8 cellular contexts compared by ENCODE assay signal in the genomic region with DNA sequence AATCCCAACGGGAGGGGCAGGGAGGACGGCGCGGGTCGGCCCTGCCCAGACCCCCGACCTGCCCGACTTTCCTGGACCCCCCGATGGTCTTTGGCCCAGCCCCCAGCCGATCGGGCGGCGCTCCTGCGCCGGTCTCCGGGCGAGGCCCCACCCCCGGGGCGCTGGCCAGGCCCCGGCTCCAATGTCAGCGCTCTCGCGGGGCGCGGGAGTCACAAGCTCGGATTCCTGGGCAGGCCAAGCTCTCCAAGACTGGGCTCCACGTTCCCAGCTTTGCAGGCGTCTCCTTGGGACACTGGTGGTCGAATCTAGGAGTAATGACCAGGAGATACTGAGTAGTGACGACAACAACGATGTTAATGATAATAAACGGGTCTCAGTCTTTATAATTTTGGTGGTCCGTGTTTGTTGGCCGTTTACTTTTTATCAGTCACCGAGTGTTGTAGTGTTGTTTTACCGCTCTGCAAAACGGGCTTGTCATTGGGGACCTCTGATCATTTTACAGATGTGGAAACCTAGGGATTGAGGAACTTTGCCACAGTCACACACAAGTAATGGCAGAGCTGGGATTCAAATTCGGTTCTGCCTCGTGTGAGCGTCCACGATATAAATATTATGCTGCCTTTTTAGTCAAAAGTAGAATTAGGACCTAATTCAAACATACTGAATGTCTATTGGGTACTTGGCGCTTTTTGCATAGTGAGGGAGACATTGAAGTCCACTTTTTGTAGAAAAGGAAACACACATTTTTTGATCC. TPM values are rescaled to one million over a fixed set of nuclear protein-coding genes. Genes with fewer than 3 reads are reported as not detected.
DNase-seq lines count a peak whose midpoint lies in the region; TF ChIP-seq lines count a peak whose summit lies in the region.

No MANE protein-coding gene starts in this region.

- no peaks in the 10 kb centered on the region for H3K27me3 Mint-ChIP-seq in chondrocyte (ENCODE audit: low read depth)

- peak overlapping the region; percentile 83 for H3K4me3 Mint-ChIP-seq in chondrocyte (ENCODE audit: unreplicated experiment)

- H3K4me3 ChIP-seq in HAP-1 = peak overlapping the region; percentile 61

- peaks cover 79% of the 10 kb centered on the region for H3K36me3 ChIP-seq in HAP-1 (replicated peaks)

- peaks cover 54% of the 10 kb centered on the region for H3K4me1 Mint-ChIP-seq in chondrocyte (ENCODE audit: low read depth)

- in situ Hi-C loops in HAP-1 (cut with MboI; ENCODE audit: low sequenced_read_pairs) = no loop called here

- no peaks in the 10 kb centered on the region for H3K9me3 ChIP-seq in HAP-1

- H3K9me3 Mint-ChIP-seq in chondrocyte (ENCODE audit: low read depth) = no peaks in the 10 kb centered on the region

- TF ChIP-seq CTCF in GM10266 (IDR thresholded peaks at IDR 0.05; ENCODE audit: control insufficient read depth, insufficient read depth, low read depth, missing control alignments) (no peak), VCaP (conservative IDR thresholded peaks at IDR 0.05) (no peak), chondrocyte (IDR thresholded peaks at IDR 0.05) (no peak)

- peak; percentile 73 for DNase-seq in GM10266 (ENCODE audit: extremely low spot score)
- peak; percentile 60 to 81 for DNase-seq in HAP-1 (ENCODE audit: low spot score in 2 of 2)
- DNase-seq in M059J (ENCODE audit: low read depth) = peak; percentile 82
- no peak for DNase-seq in chondrocyte (ENCODE audit: low spot score)
- DNase-seq in left kidney (ENCODE audit: low read depth, low spot score) = peak; percentile 91
- DNase-seq in stimulated activated CD4-positive, alpha-beta T cell treated with anti-CD3 and anti-CD28 coated beads, Interleukin-4, amount 100 ng/mL, for 1 hour = peak; percentile 57
- DNase-seq in H4 (ENCODE audit: low spot score) = no peak

- 0 out of 2 replicates have a peak, but pooled peaks cover 3% of the 10 kb centered on the region for H3K4me1 ChIP-seq in HAP-1

- H3K36me3 Mint-ChIP-seq in chondrocyte (ENCODE audit: low read depth) = peaks cover 31% of the 10 kb centered on the region

- H3K27me3 ChIP-seq in HAP-1 (ENCODE audit: low read depth) = no peaks in the 10 kb centered on the region

- H3K27ac Mint-ChIP-seq in chondrocyte (ENCODE audit: unreplicated experiment) = peak overlapping the region; percentile 95

- H3K27ac ChIP-seq in VCaP = peak overlapping the region; percentile 96

RNA-seq across cellular contexts. Expression of a gene that starts 0.6 kb away (rescaled TPM):
- 156 and 205 TPM in 2 replicates for total RNA-seq in M059J (2014; rRNA removed; shearing (Covaris generic))
- total RNA-seq in chondrocyte = 71.6 to 94.9 TPM (median 72.4 TPM) in 3 replicates
- total RNA-seq in H4 (2014; rRNA removed; shearing (Covaris generic)) = 209 and 217 TPM in 2 replicates

RNA-seq across cellular contexts. Expression of a gene that starts 7.9 kb away (rescaled TPM):
- total RNA-seq in M059J (2014; rRNA removed; shearing (Covaris generic)) = 2,061 and 2,975 TPM in 2 replicates
- 1,165 to 1,556 TPM (median 1,179 TPM) in 3 replicates for total RNA-seq in chondrocyte
- total RNA-seq in H4 (2014; rRNA removed; shearing (Covaris generic)) = 1,463 and 1,526 TPM in 2 replicates

RNA-seq across cellular contexts. Expression of a gene that starts 10.8 kb away (rescaled TPM):
- 48.1 and 54.0 TPM in 2 replicates for total RNA-seq in M059J (2014; rRNA removed; shearing (Covaris generic))
- 28.8 to 31.3 TPM (median 29.1 TPM) in 3 replicates for total RNA-seq in chondrocyte
- total RNA-seq in H4 (2014; rRNA removed; shearing (Covaris generic)) = 46.3 and 47.4 TPM in 2 replicates

RNA-seq across cellular contexts. Expression of a gene that starts 12.8 kb away (rescaled TPM):
- 67.2 and 86.6 TPM in 2 replicates for total RNA-seq in M059J (2014; rRNA removed; shearing (Covaris generic))
- 46.4 to 53.3 TPM (median 47.4 TPM) in 3 replicates for total RNA-seq in chondrocyte
- total RNA-seq in H4 (2014; rRNA removed; shearing (Covaris generic)) = 59.4 and 90.9 TPM in 2 replicates

RNA-seq across cellular contexts. Expression of a gene that starts 23.1 kb away (rescaled TPM):
- total RNA-seq in M059J (2014; rRNA removed; shearing (Covaris generic)) = 0.62 TPM in 1 of 2 replicates, not detected in the other
- 0.36 to 0.57 TPM (median 0.41 TPM) in 3 replicates for total RNA-seq in chondrocyte
- 0.06 TPM in 1 of 2 replicates, not detected in the other for total RNA-seq in H4 (2014; rRNA removed; shearing (Covaris generic))

Comparison
In these comparisons a context has a peak if more than half of its experiments do, and no peak if none do; other contexts are left out.
1. DNase-seq: peak in GM10266 (single experiment), HAP-1 (2 of 2), M059J (single experiment), left kidney (single experiment) and stimulated activated CD4-positive, alpha-beta T cell treated with anti-CD3 and anti-CD28 coated beads, Interleukin-4, amount 100 ng/mL, for 1 hour (single experiment); none in chondrocyte (single experiment) and H4 (single experiment).